In genomic region chr1:93448292-93448982, GRCh38 we compare ENCODE assay signal across 8 cellular contexts. TPM values are rescaled to one million over a fixed set of nuclear protein-coding genes. Genes with fewer than 3 reads are reported as not detected.
A peak's percentile ranks its signal among the peaks of the same experiment; 100 is the strongest.
DNase-seq lines count a peak whose midpoint lies in the region; ATAC-seq and TF ChIP-seq lines count a peak whose summit lies in the region.

No MANE protein-coding gene starts in this region.

- H3K4me3 Mint-ChIP-seq in CD4-positive, alpha-beta memory T cell: peak overlapping the region; percentile 92 to 99 (median 96)
- H3K4me3 Mint-ChIP-seq in central memory CD8-positive, alpha-beta T cell: peak overlapping the region; percentile 88
- peak overlapping the region; percentile 85 to 98 for H3K4me3 Mint-ChIP-seq in stimulated activated naive B cell treated with anti-CD40 and anti-IgM and Interleukin-4, amounts not matched to agents 10 μg/mL and 1 μg/mL and 100 μg/mL, for 72 hours

- H3K27ac Mint-ChIP-seq in CD4-positive, alpha-beta memory T cell: peak overlapping the region in 6 of 7 donors; percentile 68 to 90 (median 84)
- peak overlapping the region; percentile 82 for H3K27ac Mint-ChIP-seq in central memory CD8-positive, alpha-beta T cell (ENCODE audit: low read depth)
- H3K27ac Mint-ChIP-seq in stimulated activated naive B cell treated with anti-CD40 and anti-IgM and Interleukin-4, amounts not matched to agents 10 μg/mL and 1 μg/mL and 100 μg/mL, for 72 hours: peak overlapping the region; percentile 95

- no peak for ATAC-seq in central memory CD8-positive, alpha-beta T cell (replicated peaks; ENCODE audit: extremely low read depth, poor library complexity, severe bottlenecking)
- ATAC-seq in stimulated activated naive B cell treated with anti-CD40 and anti-IgM and Interleukin-4, amounts not matched to agents 10 μg/mL and 1 μg/mL and 100 μg/mL, for 72 hours (replicated peaks): peak; percentile 57 to 69
- ATAC-seq in GM19467 (IDR thresholded peaks at IDR 0.05; ENCODE audit: unreplicated experiment): no peak

- peaks cover 16 to 22% (median 19%) of the 10 kb centered on the region in 4 donors for H3K4me1 Mint-ChIP-seq in CD4-positive, alpha-beta memory T cell
- H3K4me1 Mint-ChIP-seq in central memory CD8-positive, alpha-beta T cell: peaks cover 23% of the 10 kb centered on the region
- H3K4me1 Mint-ChIP-seq in stimulated activated naive B cell treated with anti-CD40 and anti-IgM and Interleukin-4, amounts not matched to agents 10 μg/mL and 1 μg/mL and 100 μg/mL, for 72 hours: peaks cover 9 to 28% of the 10 kb centered on the region in 2 donors

- peaks cover 0 to 3% of the 10 kb centered on the region in 2 donors for H3K36me3 Mint-ChIP-seq in CD4-positive, alpha-beta memory T cell
- peaks cover 3% of the 10 kb centered on the region for H3K36me3 Mint-ChIP-seq in central memory CD8-positive, alpha-beta T cell (ENCODE audit: insufficient read depth)
- peaks cover 0 to 3% of the 10 kb centered on the region in 2 donors for H3K36me3 Mint-ChIP-seq in stimulated activated naive B cell treated with anti-CD40 and anti-IgM and Interleukin-4, amounts not matched to agents 10 μg/mL and 1 μg/mL and 100 μg/mL, for 72 hours

- H3K27ac ChIP-seq in CD4-positive, alpha-beta memory T cell (ENCODE audit: low read depth, low read length): no peak overlapping the region
- H3K27ac ChIP-seq in HEK293 (ENCODE audit: extremely low read depth, low read depth, low read length) (peak overlapping the region; percentile 96), layer of hippocampus (ENCODE audit: low read depth, low read length) (peak overlapping the region; percentile 52)

- POLR2A ChIA-PET in CD4-positive, alpha-beta memory T cell (lab: Charles Lee; ENCODE audit: partially characterized antibody): interaction anchor here (0.7 to 3.0 kb wide), 3 partner anchors 9 to 396 kb away, joined by 3 to 11 read pairs (median 3); partner anchors contain the start of gene MTF2
- POLR2A ChIA-PET in HEK293 (lab: Yijun Ruan, JAX): interaction anchor here (0.6 to 2.3 kb wide), 9 partner anchors 37 to 431 kb away, joined by 3 to 10 read pairs (median 4); partner anchors contain the start of genes DNTTIP2 and DR1

- H3K9me3 ChIP-seq in CD4-positive, alpha-beta memory T cell (ENCODE audit: control insufficient read depth in 1 of 2, low read length in 2 of 2): no peaks in the 10 kb centered on the region
- no peaks in the 10 kb centered on the region for H3K9me3 ChIP-seq in HEK293 (ENCODE audit: control insufficient read depth, insufficient read depth, low read depth, low read length)

- peaks cover 21 to 40% of the 10 kb centered on the region in 2 donors for H3K27me3 Mint-ChIP-seq in CD4-positive, alpha-beta memory T cell
- H3K27me3 Mint-ChIP-seq in central memory CD8-positive, alpha-beta T cell: peaks cover 78% of the 10 kb centered on the region
- H3K27me3 Mint-ChIP-seq in stimulated activated naive B cell treated with anti-CD40 and anti-IgM and Interleukin-4, amounts not matched to agents 10 μg/mL and 1 μg/mL and 100 μg/mL, for 72 hours: peaks cover 3 to 16% of the 10 kb centered on the region in 2 donors

- peak in 4 of 5 donors; percentile 9 to 33 (median 16) for DNase-seq in CD4-positive, alpha-beta memory T cell
- DNase-seq in OCI-M1 (lab: John Stamatoyannopoulos, UW) (peak; percentile 46), MV-4-11 (lab: John Stamatoyannopoulos, UW) (no peak)
- DNase-seq in central memory CD8-positive, alpha-beta T cell (ENCODE audit: low spot score in 2 of 2): no peak
- no peak for DNase-seq in stimulated activated naive B cell treated with anti-CD40 and anti-IgM and Interleukin-4, amounts not matched to agents 10 μg/mL and 1 μg/mL and 100 μg/mL, for 72 hours

- H3K36me3 ChIP-seq in CD4-positive, alpha-beta memory T cell (ENCODE audit: insufficient read depth, low read length): no peaks in the 10 kb centered on the region
- H3K36me3 ChIP-seq in HEK293 (ENCODE audit: control insufficient read depth in 2 of 2, insufficient read depth in 1 of 2, low read length in 2 of 2): no peaks in the 10 kb centered on the region

- peak overlapping the region; percentile 30 to 38 for H3K4me3 ChIP-seq in CD4-positive, alpha-beta memory T cell (ENCODE audit: low read length in 2 of 2)
- peak overlapping the region; percentile 98 for H3K4me3 ChIP-seq in HEK293 (ENCODE audit: low read depth, low read length)

- CTCF ChIA-PET in CD4-positive, alpha-beta memory T cell (lab: Charles Lee; ENCODE audit: partially characterized antibody): interaction anchor here (0.6 kb wide), 1 partner anchor 181 kb away, joined by 3 read pairs; no protein-coding TSS in a partner anchor
- CTCF ChIA-PET in HEK293 (lab: Yijun Ruan, JAX): interaction anchor here (0.6 to 1.7 kb wide), 4 partner anchors 180 to 460 kb away, joined by 3 to 6 read pairs (median 4); no protein-coding TSS in a partner anchor

- TF ChIP-seq CTCF in HEK293 (tag by site-specific recombination; IDR thresholded peaks at IDR 0.05): peak; percentile 69

- H3K27me3 ChIP-seq in CD4-positive, alpha-beta memory T cell (ENCODE audit: insufficient read depth, low read length): peaks cover 23% of the 10 kb centered on the region
- no peaks in the 10 kb centered on the region for H3K27me3 ChIP-seq in layer of hippocampus (ENCODE audit: control insufficient read depth, insufficient read depth, low read length)

- H3K4me1 ChIP-seq in CD4-positive, alpha-beta memory T cell (ENCODE audit: insufficient read depth, low read length): peaks cover 13% of the 10 kb centered on the region
- peaks cover 3% of the 10 kb centered on the region; the same call in 1 of the 2 replicates for H3K4me1 ChIP-seq in HEK293 (ENCODE audit: control insufficient read depth, insufficient read depth, low read length)

- H3K9me3 Mint-ChIP-seq in CD4-positive, alpha-beta memory T cell: peaks cover 0 to 2% (median 0%) of the 10 kb centered on the region in 8 donors
- no peaks in the 10 kb centered on the region for H3K9me3 Mint-ChIP-seq in central memory CD8-positive, alpha-beta T cell
- no peaks in the 10 kb centered on the region for H3K9me3 Mint-ChIP-seq in stimulated activated naive B cell treated with anti-CD40 and anti-IgM and Interleukin-4, amounts not matched to agents 10 μg/mL and 1 μg/mL and 100 μg/mL, for 72 hours

- intact Hi-C loops in CD4-positive, alpha-beta memory T cell (cut with micrococcal nuclease): loop anchor here (10.0 kb wide), 1 partner anchor 364 kb away; no protein-coding TSS in a partner anchor

TF ChIP-seq in HEK293, 187 proteins besides CTCF, POLR2A, EP300 and RAD21 (continues in another document):
- TF ChIP-seq KLF7 (tag by site-specific recombination; IDR thresholded peaks at IDR 0.05; ENCODE audit: borderline replicate concordance) (peak; percentile 49; the same call in 1 of the 2 replicates), OSR2 (tag by site-specific recombination; IDR thresholded peaks at IDR 0.05) (no peak), ZNF558 (tag by site-specific recombination; IDR thresholded peaks at IDR 0.05) (no peak), GLI4 (tag by site-specific recombination; IDR thresholded peaks at IDR 0.05) (no peak), GFI1B (tag by site-specific recombination; IDR thresholded peaks at IDR 0.05) (no peak), SP2 (tag by site-specific recombination; IDR thresholded peaks at IDR 0.05) (peak; percentile 60; the same call in 1 of the 2 replicates), PRDM10 (tag by site-specific recombination; IDR thresholded peaks at IDR 0.05) (peak; percentile 29; the same call in 1 of the 2 replicates), ZBTB20 (tag by site-specific recombination; IDR thresholded peaks at IDR 0.05) (peak; percentile 54; the same call in 1 of the 2 replicates)
- TF ChIP-seq, protein P1, sequence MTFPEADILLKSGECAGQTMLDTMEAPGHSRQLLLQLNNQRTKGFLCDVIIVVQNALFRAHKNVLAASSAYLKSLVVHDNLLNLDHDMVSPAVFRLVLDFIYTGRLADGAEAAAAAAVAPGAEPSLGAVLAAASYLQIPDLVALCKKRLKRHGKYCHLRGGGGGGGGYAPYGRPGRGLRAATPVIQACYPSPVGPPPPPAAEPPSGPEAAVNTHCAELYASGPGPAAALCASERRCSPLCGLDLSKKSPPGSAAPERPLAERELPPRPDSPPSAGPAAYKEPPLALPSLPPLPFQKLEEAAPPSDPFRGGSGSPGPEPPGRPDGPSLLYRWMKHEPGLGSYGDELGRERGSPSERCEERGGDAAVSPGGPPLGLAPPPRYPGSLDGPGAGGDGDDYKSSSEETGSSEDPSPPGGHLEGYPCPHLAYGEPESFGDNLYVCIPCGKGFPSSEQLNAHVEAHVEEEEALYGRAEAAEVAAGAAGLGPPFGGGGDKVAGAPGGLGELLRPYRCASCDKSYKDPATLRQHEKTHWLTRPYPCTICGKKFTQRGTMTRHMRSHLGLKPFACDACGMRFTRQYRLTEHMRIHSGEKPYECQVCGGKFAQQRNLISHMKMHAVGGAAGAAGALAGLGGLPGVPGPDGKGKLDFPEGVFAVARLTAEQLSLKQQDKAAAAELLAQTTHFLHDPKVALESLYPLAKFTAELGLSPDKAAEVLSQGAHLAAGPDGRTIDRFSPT (tag by site-specific recombination; IDR thresholded peaks at IDR 0.05): no peak

RNA-seq across cellular contexts. Expression of gene FNBP1L, which starts 0.5 kb away (rescaled TPM):
- 1 to 10 TPM; 1.8 to 2.2 TPM for total RNA-seq in CD4-positive, alpha-beta memory T cell
- 1 to 10 TPM in 1 of 2 donors, under 1 TPM in 1; 0.53 to 1.5 TPM for polyA plus RNA-seq in CD4-positive, alpha-beta memory T cell

Comparison
In these comparisons a context has a peak if more than half of its experiments do, and no peak if none do; other contexts are left out.
1. DNase-seq: peak in CD4-positive, alpha-beta memory T cell (4 of 5) and OCI-M1 (single experiment); none in central memory CD8-positive, alpha-beta T cell (0 of 2), stimulated activated naive B cell treated with anti-CD40 and anti-IgM and Interleukin-4, amounts not matched to agents 10 μg/mL and 1 μg/mL and 100 μg/mL, for 72 hours (single experiment) and MV-4-11 (single experiment).
2. ATAC-seq: peak in stimulated activated naive B cell treated with anti-CD40 and anti-IgM and Interleukin-4, amounts not matched to agents 10 μg/mL and 1 μg/mL and 100 μg/mL, for 72 hours (2 of 2); none in central memory CD8-positive, alpha-beta T cell (single experiment) and GM19467 (single experiment).
3. Peak in every context shown above with its lines, with median percentiles within 50 percentile points of each other: H3K27ac Mint-ChIP-seq and H3K4me3 Mint-ChIP-seq.